Comparison of ENCODE assay signal across 8 cellular contexts in the genomic region with DNA sequence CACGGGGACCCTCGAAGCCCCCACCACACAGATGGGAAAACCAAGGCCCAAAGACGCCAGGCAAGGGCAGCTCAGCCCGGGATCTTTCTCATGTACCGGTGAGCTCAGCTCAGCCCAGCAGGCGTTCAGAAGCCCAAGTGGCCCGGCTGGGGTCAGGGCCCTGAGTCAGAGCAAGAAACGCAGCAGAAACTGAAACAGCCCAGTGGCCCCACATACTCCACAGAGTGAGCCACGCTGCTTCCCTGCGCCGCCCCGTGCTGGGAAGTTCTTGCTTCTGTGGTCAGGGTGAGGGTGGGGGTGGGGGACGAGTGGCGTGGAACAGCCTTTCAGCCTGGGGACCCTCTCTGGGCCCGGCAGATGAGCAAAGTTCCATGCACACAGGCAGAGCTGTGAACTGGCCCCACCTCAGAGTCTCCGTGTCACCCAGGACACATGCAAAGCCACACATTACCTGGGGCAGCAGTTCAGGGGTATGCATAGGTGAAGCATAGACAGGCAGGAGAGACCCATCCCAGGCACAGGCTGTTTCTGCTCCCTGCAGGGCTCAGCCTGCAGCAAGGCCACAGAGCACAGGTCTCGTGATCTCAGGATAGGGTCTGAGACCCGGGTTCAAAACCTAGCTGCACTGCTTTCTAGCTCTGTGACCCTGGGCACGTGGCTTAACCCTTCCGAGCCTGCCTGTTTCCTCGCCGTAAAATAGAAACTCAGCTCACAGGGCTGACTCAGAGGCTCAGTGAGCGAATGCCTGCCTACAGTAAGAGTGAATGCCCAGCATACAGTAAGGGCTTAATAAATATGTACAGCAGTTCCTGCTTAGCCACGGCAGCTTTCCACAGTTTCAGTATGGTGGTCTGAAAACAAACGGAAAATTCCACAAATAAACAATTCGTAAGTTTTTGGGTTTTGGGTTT. TPM values are rescaled to one million over a fixed set of nuclear protein-coding genes. Genes with fewer than 3 reads are reported as not detected.
DNase-seq lines count a peak whose midpoint lies in the region; ATAC-seq and TF ChIP-seq lines count a peak whose summit lies in the region.

No MANE protein-coding gene starts in this region.

- H3K36me3 ChIP-seq in trophoblast cell (ENCODE audit: control insufficient read depth in 1 of 2, insufficient read depth in 2 of 2, low read length in 2 of 2): peaks cover 4 to 9% of the 10 kb centered on the region in 2 experiments

- H2BK120ac ChIP-seq in trophoblast cell (ENCODE audit: insufficient read depth, low read length, poor library complexity): no peak overlapping the region

- peak overlapping the region; percentile 35 for H3K18ac ChIP-seq in trophoblast cell (ENCODE audit: low read length)

- TF ChIP-seq CTCF in HL-60 (IDR thresholded peaks at IDR 0.05; ENCODE audit: insufficient read depth, low read length): no peak
- TF ChIP-seq CTCF in Calu3 (IDR thresholded peaks at IDR 0.05; ENCODE audit: unreplicated experiment): no peak

- no peaks in the 10 kb centered on the region for H3K27me3 ChIP-seq in HL-60 (ENCODE audit: insufficient read depth, poor library complexity, severe bottlenecking)
- H3K27me3 ChIP-seq in trophoblast cell (ENCODE audit: insufficient read depth, low read length): no peaks in the 10 kb centered on the region

- peak overlapping the region; percentile 25 for H4K8ac ChIP-seq in trophoblast cell (ENCODE audit: low read depth, low read length)

- CTCF ChIA-PET in Calu3 (lab: Charles Lee): no interaction called here

- H4K91ac ChIP-seq in trophoblast cell (ENCODE audit: low read depth, low read length): peak overlapping the region; percentile 8

- no peak overlapping the region for H3K4me2 ChIP-seq in trophoblast cell (ENCODE audit: low read length)

- peak overlapping the region; percentile 75 for H3K4ac ChIP-seq in trophoblast cell (ENCODE audit: low read depth, low read length)

- H2AK5ac ChIP-seq in trophoblast cell (ENCODE audit: low read length): no peak overlapping the region

- H3K27me3 Mint-ChIP-seq in Calu3 (ENCODE audit: unreplicated experiment): no peaks in the 10 kb centered on the region

- no peak overlapping the region for H3K9ac ChIP-seq in trophoblast cell (ENCODE audit: low read length)

- peaks cover 8% of the 10 kb centered on the region for H3K79me1 ChIP-seq in trophoblast cell (ENCODE audit: low read length)

- BruUV-seq in Calu3 (replicated peaks; lab: Mats Ljungman, UMichigan): no TSS peak

- peaks cover 41% of the 10 kb centered on the region for H3K79me2 ChIP-seq in trophoblast cell (ENCODE audit: control insufficient read depth, insufficient read depth, low read length, poor library complexity)

- peak overlapping the region; percentile 54 for H3K27ac ChIP-seq in HL-60 (replicated peaks)
- no peak overlapping the region for H3K27ac ChIP-seq in trophoblast cell (ENCODE audit: low read depth, low read length)

- peak overlapping the region; percentile 15; the same call in 1 of the 2 replicates for H3K4me3 ChIP-seq in GM08714 (ENCODE audit: low read length)
- H3K4me3 ChIP-seq in HL-60 (replicated peaks; ENCODE audit: insufficient read depth, low read length): no peak overlapping the region
- H3K4me3 ChIP-seq in trophoblast cell (ENCODE audit: low read depth, low read length): no peak overlapping the region

- H3K4me3 Mint-ChIP-seq in Calu3 (ENCODE audit: low read depth, unreplicated experiment): no peak overlapping the region

- no peak overlapping the region for H3K23ac ChIP-seq in trophoblast cell (ENCODE audit: low read length)

- H2BK12ac ChIP-seq in trophoblast cell (ENCODE audit: low read length): no peak overlapping the region

- H2BK5ac ChIP-seq in trophoblast cell (ENCODE audit: low read depth, low read length, poor library complexity): no peak overlapping the region

- DNase-seq in HL-60 (ENCODE audit: low read depth in 1 of 2, low spot score in 1 of 2) (peak in 1 of 2 experiments; percentile 76), trophoblast cell (peak in 1 of 2 donors; percentile 34), Calu3 (no peak), HuH-7.5 (ENCODE audit: low spot score) (no peak), hippocampal formation (lab: John Stamatoyannopoulos, UW) (no peak)
- peak; percentile 37 for DNase-seq in activated T-helper 9 cell treated with anti-CD3 and anti-CD28 coated beads, Interleukin-2, amount 50 U/mL, for 16 hours (ENCODE audit: low read depth)

- H2AFZ ChIP-seq in trophoblast cell (ENCODE audit: insufficient read depth, low read length, poor library complexity): no peak overlapping the region

- no peaks in the 10 kb centered on the region for H3K9me3 ChIP-seq in trophoblast cell (ENCODE audit: insufficient read depth, low read depth, low read length)

- no peak overlapping the region for H3K14ac ChIP-seq in trophoblast cell (ENCODE audit: low read length)

- H3K27ac Mint-ChIP-seq in Calu3 (ENCODE audit: unreplicated experiment): no peak overlapping the region

- peaks cover 18% of the 10 kb centered on the region for H3K4me1 Mint-ChIP-seq in Calu3 (ENCODE audit: low read depth, unreplicated experiment)

- no CpG with 5 or more reads among the region's 26 CpGs for WGBS in trophoblast cell (ENCODE audit: extremely low coverage, insufficient coverage, insufficient read length)

- no peak overlapping the region for H4K12ac ChIP-seq in trophoblast cell (ENCODE audit: low read depth, low read length)

- intact Hi-C loops in Calu3 (cut with micrococcal nuclease; ENCODE audit: unreplicated experiment): no loop called here

- peaks cover 29 to 30% of the 10 kb centered on the region in 2 experiments for H3K4me1 ChIP-seq in trophoblast cell (ENCODE audit: control insufficient read depth in 1 of 2, insufficient read depth in 2 of 2, low read length in 2 of 2)

- ATAC-seq in GM21526 (IDR thresholded peaks at IDR 0.05; ENCODE audit: low FRiP score, unreplicated experiment): peak; percentile 83

- H3K9me3 Mint-ChIP-seq in Calu3 (ENCODE audit: low read depth, unreplicated experiment): no peaks in the 10 kb centered on the region

- peaks cover 12% of the 10 kb centered on the region for H3K36me3 Mint-ChIP-seq in Calu3 (ENCODE audit: insufficient read depth, unreplicated experiment)

RNA-seq across cellular contexts. Expression of gene NCOR2, which starts 21.6 kb away (rescaled TPM):
- polyA plus RNA-seq in trophoblast cell (2013): 147 and 153 TPM in 2 replicates
- 325 and 348 TPM in 2 replicates for total RNA-seq in Calu3 (2022)
